ENCODE assay signal across 8 cellular contexts in genomic region chr5:146947181-146947941, GRCh38.
DNase-seq lines count a peak whose midpoint lies in the region; ATAC-seq, FAIRE-seq and TF ChIP-seq lines count a peak whose summit lies in the region.

No MANE protein-coding gene starts in this region.

- TF ChIP-seq POLR2A in erythroblast (IDR thresholded peaks at IDR 0.05; ENCODE audit: low read length): no peak

- TF ChIP-seq CTCF in D721Med (IDR thresholded peaks at IDR 0.05; ENCODE audit: insufficient read depth, missing control alignments): peak; percentile 56

- ATAC-seq in GM21381 (IDR thresholded peaks at IDR 0.05; ENCODE audit: unreplicated experiment) (peak; percentile 54), HG02763 (IDR thresholded peaks at IDR 0.05; ENCODE audit: unreplicated experiment) (no peak), GM21786 (IDR thresholded peaks at IDR 0.05; ENCODE audit: unreplicated experiment) (no peak), GM21515 (IDR thresholded peaks at IDR 0.05; ENCODE audit: unreplicated experiment) (no peak)

- FAIRE-seq in D721Med (lab: Jason Lieb, UNC): peak; percentile 64

- DNase-seq in D721Med (ENCODE audit: insufficient read length, low spot score) (no peak), NCI-H82 (lab: John Stamatoyannopoulos, UW) (peak; percentile 62), erythroblast (lab: John Stamatoyannopoulos, UW) (peak; percentile 3 to 33), superior temporal gyrus (ENCODE audit: extremely low spot score) (no peak)

Comparison
In these comparisons a context has a peak if more than half of its experiments do, and no peak if none do; other contexts are left out.
1. DNase-seq: peak in NCI-H82 (single experiment) and erythroblast (2 of 2); none in D721Med (single experiment) and superior temporal gyrus (single experiment).